ENCODE assay signal across 1 cellular context in the genomic region with DNA sequence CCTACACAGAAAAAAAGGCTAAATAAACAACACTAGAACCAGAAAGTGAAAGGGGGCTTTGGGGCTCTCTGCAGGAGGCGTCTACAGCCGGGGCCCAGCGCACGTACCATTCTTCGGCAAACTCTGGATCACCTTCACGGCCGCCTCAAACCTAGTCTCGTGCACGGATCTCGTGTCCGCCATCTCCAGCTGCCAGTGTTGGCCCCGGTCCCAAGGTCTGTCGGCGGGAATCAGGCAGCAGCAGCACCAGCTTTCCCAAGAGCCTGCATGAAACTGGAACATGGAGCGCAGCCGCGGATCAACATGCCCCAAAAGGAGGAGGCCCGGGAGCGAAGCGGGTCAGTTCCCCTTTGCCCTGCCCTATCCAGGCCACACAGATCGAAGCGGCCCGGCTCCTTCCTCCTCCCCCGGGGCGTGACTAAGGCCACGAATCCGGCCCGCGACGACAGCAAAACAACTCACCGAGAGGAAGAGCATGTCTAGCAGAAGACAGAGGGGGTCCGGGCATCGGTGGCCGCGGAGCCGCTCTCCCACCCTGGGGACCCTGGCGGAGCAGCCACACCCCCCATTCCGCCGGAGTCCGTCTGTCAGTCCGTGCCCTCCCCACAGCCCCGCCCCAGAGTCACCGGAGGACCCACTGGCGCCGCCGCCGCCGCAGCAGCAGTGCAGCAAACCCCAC.
TF ChIP-seq lines count a peak whose summit lies in the region.

A gene with protein sequence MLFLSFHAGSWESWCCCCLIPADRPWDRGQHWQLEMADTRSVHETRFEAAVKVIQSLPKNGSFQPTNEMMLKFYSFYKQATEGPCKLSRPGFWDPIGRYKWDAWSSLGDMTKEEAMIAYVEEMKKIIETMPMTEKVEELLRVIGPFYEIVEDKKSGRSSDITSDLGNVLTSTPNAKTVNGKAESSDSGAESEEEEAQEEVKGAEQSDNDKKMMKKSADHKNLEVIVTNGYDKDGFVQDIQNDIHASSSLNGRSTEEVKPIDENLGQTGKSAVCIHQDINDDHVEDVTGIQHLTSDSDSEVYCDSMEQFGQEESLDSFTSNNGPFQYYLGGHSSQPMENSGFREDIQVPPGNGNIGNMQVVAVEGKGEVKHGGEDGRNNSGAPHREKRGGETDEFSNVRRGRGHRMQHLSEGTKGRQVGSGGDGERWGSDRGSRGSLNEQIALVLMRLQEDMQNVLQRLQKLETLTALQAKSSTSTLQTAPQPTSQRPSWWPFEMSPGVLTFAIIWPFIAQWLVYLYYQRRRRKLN (minus strand): TSS at position 586 of the 679 bp plus-strand sequence. CDS start 109 bp downstream, at position 477.

TF ChIP-seq in HEK293, 187 proteins besides CTCF, POLR2A, EP300 and RAD21 (continued from another document and continues in another):
- TF ChIP-seq, protein P1, sequence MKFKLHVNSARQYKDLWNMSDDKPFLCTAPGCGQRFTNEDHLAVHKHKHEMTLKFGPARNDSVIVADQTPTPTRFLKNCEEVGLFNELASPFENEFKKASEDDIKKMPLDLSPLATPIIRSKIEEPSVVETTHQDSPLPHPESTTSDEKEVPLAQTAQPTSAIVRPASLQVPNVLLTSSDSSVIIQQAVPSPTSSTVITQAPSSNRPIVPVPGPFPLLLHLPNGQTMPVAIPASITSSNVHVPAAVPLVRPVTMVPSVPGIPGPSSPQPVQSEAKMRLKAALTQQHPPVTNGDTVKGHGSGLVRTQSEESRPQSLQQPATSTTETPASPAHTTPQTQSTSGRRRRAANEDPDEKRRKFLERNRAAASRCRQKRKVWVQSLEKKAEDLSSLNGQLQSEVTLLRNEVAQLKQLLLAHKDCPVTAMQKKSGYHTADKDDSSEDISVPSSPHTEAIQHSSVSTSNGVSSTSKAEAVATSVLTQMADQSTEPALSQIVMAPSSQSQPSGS (tag by site-specific recombination; IDR thresholded peaks at IDR 0.05; ENCODE audit: low read depth): no peak
- TF ChIP-seq BCL11A (tag by site-specific recombination; IDR thresholded peaks at IDR 0.05; ENCODE audit: low read depth) (peak; percentile 79; the same call in 1 of the 2 replicates), ZNF768 (tag by site-specific recombination; IDR thresholded peaks at IDR 0.05) (no peak), GLIS2 (tag by site-specific recombination; IDR thresholded peaks at IDR 0.05) (peak; percentile 97), ZNF423 (tag by site-specific recombination; IDR thresholded peaks at IDR 0.05) (peak; percentile 80), HOXD13 (CRISPR knock-in tag; IDR thresholded peaks at IDR 0.05; ENCODE audit: borderline replicate concordance) (no peak), ZNF146 (tag by site-specific recombination; IDR thresholded peaks at IDR 0.05) (no peak), ZNF10 (tag by site-specific recombination; IDR thresholded peaks at IDR 0.05) (no peak), ZNF48 (tag by site-specific recombination; IDR thresholded peaks at IDR 0.05) (no peak), MZF1 (tag by site-specific recombination; IDR thresholded peaks at IDR 0.05; ENCODE audit: borderline replicate concordance) (no peak), ZBTB1 (tag by site-specific recombination; IDR thresholded peaks at IDR 0.05) (no peak), WT1 (tag by site-specific recombination; IDR thresholded peaks at IDR 0.05) (peak; percentile 21; the same call in 1 of the 2 replicates), ZNF558 (tag by site-specific recombination; IDR thresholded peaks at IDR 0.05) (no peak; the same call in 1 of the 2 replicates), ZNF214 (tag by site-specific recombination; IDR thresholded peaks at IDR 0.05; ENCODE audit: borderline replicate concordance) (no peak), ZNF621 (tag by site-specific recombination; IDR thresholded peaks at IDR 0.05) (no peak), ZNF202 (tag by site-specific recombination; IDR thresholded peaks at IDR 0.05; ENCODE audit: borderline replicate concordance) (no peak), ZNF776 (tag by site-specific recombination; IDR thresholded peaks at IDR 0.05; ENCODE audit: borderline replicate concordance) (no peak), ZNF624 (tag by site-specific recombination; IDR thresholded peaks at IDR 0.05) (no peak), ZNF560 (tag by site-specific recombination; IDR thresholded peaks at IDR 0.05; ENCODE audit: borderline replicate concordance) (no peak), ZNF426 (tag by site-specific recombination; IDR thresholded peaks at IDR 0.05) (no peak), ZNF155 (tag by site-specific recombination; IDR thresholded peaks at IDR 0.05) (no peak), ZNF175 (tag by site-specific recombination; IDR thresholded peaks at IDR 0.05) (no peak), ZIC2 (tag by site-specific recombination; IDR thresholded peaks at IDR 0.05) (peak; percentile 25; the same call in 1 of the 2 replicates), ZFP41 (tag by site-specific recombination; IDR thresholded peaks at IDR 0.05; ENCODE audit: borderline replicate concordance) (no peak), ZNF654 (tag by site-specific recombination; IDR thresholded peaks at IDR 0.05; ENCODE audit: low read depth) (no peak), ZNF366 (tag by site-specific recombination; conservative IDR thresholded peaks at IDR 0.05) (peak; percentile 39), ZNF510 (tag by site-specific recombination; IDR thresholded peaks at IDR 0.05; ENCODE audit: insufficient replicate concordance) (no peak), KLF7 (tag by site-specific recombination; IDR thresholded peaks at IDR 0.05; ENCODE audit: borderline replicate concordance) (peak; percentile 56; the same call in 1 of the 2 replicates), ZNF548 (tag by site-specific recombination; IDR thresholded peaks at IDR 0.05) (no peak), ZNF391 (tag by site-specific recombination; IDR thresholded peaks at IDR 0.05; ENCODE audit: borderline replicate concordance, low read depth) (no peak), HOXA7 (CRISPR knock-in tag; IDR thresholded peaks at IDR 0.05; ENCODE audit: borderline replicate concordance) (no peak), ZNF335 (tag by site-specific recombination; conservative IDR thresholded peaks at IDR 0.05) (peak; percentile 96), ZBTB20 (tag by site-specific recombination; IDR thresholded peaks at IDR 0.05) (peak; percentile 96), HOXC10 (CRISPR knock-in tag; IDR thresholded peaks at IDR 0.05) (no peak), ZNF596 (tag by site-specific recombination; IDR thresholded peaks at IDR 0.05) (peak; percentile 38; the same call in 1 of the 2 replicates), ZNF23 (tag by site-specific recombination; IDR thresholded peaks at IDR 0.05; ENCODE audit: borderline replicate concordance) (no peak), REPIN1 (tag by site-specific recombination; IDR thresholded peaks at IDR 0.05; ENCODE audit: low read depth) (no peak), ZNF114 (tag by site-specific recombination; IDR thresholded peaks at IDR 0.05) (no peak), ZNF544 (tag by site-specific recombination; IDR thresholded peaks at IDR 0.05) (no peak), ZXDB (tag by site-specific recombination; IDR thresholded peaks at IDR 0.05) (peak; percentile 70), ZNF37A (tag by site-specific recombination; IDR thresholded peaks at IDR 0.05) (no peak), ZNF138 (tag by site-specific recombination; IDR thresholded peaks at IDR 0.05; ENCODE audit: borderline replicate concordance) (no peak), ZNF792 (tag by site-specific recombination; IDR thresholded peaks at IDR 0.05) (no peak), ZNF121 (tag by site-specific recombination; IDR thresholded peaks at IDR 0.05) (no peak), ZNF473 (tag by site-specific recombination; IDR thresholded peaks at IDR 0.05) (no peak), BCL11B (tag by site-specific recombination; IDR thresholded peaks at IDR 0.05; ENCODE audit: low read depth) (peak; percentile 37; the same call in 1 of the 2 replicates)
- TF ChIP-seq, protein P2, sequence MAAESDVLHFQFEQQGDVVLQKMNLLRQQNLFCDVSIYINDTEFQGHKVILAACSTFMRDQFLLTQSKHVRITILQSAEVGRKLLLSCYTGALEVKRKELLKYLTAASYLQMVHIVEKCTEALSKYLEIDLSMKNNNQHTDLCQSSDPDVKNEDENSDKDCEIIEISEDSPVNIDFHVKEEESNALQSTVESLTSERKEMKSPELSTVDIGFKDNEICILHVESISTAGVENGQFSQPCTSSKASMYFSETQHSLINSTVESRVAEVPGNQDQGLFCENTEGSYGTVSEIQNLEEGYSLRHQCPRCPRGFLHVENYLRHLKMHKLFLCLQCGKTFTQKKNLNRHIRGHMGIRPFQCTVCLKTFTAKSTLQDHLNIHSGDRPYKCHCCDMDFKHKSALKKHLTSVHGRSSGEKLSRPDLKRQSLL (tag by site-specific recombination; IDR thresholded peaks at IDR 0.05): peak; percentile 64; the same call in 1 of the 2 replicates
- TF ChIP-seq, protein P3, sequence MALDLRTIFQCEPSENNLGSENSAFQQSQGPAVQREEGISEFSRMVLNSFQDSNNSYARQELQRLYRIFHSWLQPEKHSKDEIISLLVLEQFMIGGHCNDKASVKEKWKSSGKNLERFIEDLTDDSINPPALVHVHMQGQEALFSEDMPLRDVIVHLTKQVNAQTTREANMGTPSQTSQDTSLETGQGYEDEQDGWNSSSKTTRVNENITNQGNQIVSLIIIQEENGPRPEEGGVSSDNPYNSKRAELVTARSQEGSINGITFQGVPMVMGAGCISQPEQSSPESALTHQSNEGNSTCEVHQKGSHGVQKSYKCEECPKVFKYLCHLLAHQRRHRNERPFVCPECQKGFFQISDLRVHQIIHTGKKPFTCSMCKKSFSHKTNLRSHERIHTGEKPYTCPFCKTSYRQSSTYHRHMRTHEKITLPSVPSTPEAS (tag by site-specific recombination; IDR thresholded peaks at IDR 0.05): no peak
- TF ChIP-seq, protein P4, sequence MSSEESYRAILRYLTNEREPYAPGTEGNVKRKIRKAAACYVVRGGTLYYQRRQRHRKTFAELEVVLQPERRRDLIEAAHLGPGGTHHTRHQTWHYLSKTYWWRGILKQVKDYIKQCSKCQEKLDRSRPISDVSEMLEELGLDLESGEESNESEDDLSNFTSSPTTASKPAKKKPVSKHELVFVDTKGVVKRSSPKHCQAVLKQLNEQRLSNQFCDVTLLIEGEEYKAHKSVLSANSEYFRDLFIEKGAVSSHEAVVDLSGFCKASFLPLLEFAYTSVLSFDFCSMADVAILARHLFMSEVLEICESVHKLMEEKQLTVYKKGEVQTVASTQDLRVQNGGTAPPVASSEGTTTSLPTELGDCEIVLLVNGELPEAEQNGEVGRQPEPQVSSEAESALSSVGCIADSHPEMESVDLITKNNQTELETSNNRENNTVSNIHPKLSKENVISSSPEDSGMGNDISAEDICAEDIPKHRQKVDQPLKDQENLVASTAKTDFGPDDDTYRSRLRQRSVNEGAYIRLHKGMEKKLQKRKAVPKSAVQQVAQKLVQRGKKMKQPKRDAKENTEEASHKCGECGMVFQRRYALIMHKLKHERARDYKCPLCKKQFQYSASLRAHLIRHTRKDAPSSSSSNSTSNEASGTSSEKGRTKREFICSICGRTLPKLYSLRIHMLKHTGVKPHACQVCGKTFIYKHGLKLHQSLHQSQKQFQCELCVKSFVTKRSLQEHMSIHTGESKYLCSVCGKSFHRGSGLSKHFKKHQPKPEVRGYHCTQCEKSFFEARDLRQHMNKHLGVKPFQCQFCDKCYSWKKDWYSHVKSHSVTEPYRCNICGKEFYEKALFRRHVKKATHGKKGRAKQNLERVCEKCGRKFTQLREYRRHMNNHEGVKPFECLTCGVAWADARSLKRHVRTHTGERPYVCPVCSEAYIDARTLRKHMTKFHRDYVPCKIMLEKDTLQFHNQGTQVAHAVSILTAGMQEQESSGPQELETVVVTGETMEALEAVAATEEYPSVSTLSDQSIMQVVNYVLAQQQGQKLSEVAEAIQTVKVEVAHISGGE (tag by site-specific recombination; conservative IDR thresholded peaks at IDR 0.05; ENCODE audit: low read depth): peak; percentile 30
- TF ChIP-seq, protein P5, sequence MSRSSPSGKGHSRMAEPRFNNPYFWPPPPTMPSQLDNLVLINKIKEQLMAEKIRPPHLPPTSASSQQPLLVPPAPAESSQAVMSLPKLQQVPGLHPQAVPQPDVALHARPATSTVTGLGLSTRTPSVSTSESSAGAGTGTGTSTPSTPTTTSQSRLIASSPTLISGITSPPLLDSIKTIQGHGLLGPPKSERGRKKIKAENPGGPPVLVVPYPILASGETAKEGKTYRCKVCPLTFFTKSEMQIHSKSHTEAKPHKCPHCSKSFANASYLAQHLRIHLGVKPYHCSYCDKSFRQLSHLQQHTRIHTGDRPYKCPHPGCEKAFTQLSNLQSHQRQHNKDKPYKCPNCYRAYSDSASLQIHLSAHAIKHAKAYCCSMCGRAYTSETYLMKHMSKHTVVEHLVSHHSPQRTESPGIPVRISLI (tag by site-specific recombination; IDR thresholded peaks at IDR 0.05): no peak
- TF ChIP-seq, protein P6, sequence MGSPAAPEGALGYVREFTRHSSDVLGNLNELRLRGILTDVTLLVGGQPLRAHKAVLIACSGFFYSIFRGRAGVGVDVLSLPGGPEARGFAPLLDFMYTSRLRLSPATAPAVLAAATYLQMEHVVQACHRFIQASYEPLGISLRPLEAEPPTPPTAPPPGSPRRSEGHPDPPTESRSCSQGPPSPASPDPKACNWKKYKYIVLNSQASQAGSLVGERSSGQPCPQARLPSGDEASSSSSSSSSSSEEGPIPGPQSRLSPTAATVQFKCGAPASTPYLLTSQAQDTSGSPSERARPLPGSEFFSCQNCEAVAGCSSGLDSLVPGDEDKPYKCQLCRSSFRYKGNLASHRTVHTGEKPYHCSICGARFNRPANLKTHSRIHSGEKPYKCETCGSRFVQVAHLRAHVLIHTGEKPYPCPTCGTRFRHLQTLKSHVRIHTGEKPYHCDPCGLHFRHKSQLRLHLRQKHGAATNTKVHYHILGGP (tag by site-specific recombination; IDR thresholded peaks at IDR 0.05): no peak
- TF ChIP-seq, protein P7, sequence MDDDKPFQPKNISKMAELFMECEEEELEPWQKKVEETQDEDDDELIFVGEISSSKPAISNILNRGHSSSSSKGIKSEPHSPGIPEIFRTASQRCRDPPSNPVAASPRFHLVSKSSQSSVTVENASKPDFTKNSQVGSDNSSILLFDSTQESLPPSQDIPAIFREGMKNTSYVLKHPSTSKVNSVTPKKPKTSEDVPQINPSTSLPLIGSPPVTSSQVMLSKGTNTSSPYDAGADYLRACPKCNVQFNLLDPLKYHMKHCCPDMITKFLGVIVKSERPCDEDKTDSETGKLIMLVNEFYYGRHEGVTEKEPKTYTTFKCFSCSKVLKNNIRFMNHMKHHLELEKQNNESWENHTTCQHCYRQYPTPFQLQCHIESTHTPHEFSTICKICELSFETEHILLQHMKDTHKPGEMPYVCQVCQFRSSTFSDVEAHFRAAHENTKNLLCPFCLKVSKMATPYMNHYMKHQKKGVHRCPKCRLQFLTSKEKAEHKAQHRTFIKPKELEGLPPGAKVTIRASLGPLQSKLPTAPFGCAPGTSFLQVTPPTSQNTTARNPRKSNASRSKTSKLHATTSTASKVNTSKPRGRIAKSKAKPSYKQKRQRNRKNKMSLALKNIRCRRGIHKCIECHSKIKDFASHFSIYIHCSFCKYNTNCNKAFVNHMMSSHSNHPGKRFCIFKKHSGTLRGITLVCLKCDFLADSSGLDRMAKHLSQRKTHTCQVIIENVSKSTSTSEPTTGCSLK (tag by site-specific recombination; IDR thresholded peaks at IDR 0.05): no peak
- TF ChIP-seq, protein P8, sequence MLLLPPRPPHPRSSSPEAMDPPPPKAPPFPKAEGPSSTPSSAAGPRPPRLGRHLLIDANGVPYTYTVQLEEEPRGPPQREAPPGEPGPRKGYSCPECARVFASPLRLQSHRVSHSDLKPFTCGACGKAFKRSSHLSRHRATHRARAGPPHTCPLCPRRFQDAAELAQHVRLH (tag by site-specific recombination; IDR thresholded peaks at IDR 0.05): no peak
